ENCODE assay signal across 1 cellular context in genomic region chr5:128304791-128305190, GRCh38.
TF ChIP-seq lines count a peak whose summit lies in the region.

No MANE protein-coding gene starts in this region.

TF ChIP-seq in GM23338, 12 proteins besides CTCF, POLR2A, EP300 and RAD21 (continued from another document):
- TF ChIP-seq NANOG (IDR thresholded peaks at IDR 0.05; ENCODE audit: borderline replicate concordance) (no peak), EZH2phosphoT487 (IDR thresholded peaks at IDR 0.05; ENCODE audit: unreplicated experiment) (no peak), ZNF331 (CRISPR knock-in tag; IDR thresholded peaks at IDR 0.05; ENCODE audit: low read depth) (no peak), ZNF114 (CRISPR knock-in tag; IDR thresholded peaks at IDR 0.05) (no peak), ETS1 (IDR thresholded peaks at IDR 0.05) (no peak)
